11 cellular contexts compared by ENCODE assay signal in genomic region chr12:76569685-76570604, GRCh38. TPM values are rescaled to one million over a fixed set of nuclear protein-coding genes. Genes with fewer than 3 reads are reported as not detected.
DNase-seq lines count a peak whose midpoint lies in the region; ATAC-seq and TF ChIP-seq lines count a peak whose summit lies in the region.
"Had no signal": no experiment of that assay in that cellular context is flagged by ENCODE, and none has a peak within 500 bp of the region (broad histone marks: within the 10 kb centered on the region; RNA-seq: fewer than 3 reads in every experiment).

No MANE protein-coding gene starts in this region.

- H3K4me3 ChIP-seq in CD8-positive, alpha-beta T cell (ENCODE audit: low read depth, low read length), result no peak overlapping the region
- H3K4me3 ChIP-seq in OCI-LY1 (ENCODE audit: low read depth, low read length, poor library complexity, severe bottlenecking) (no peak overlapping the region), fibroblast of lung (replicated peaks in 1 of 4; ENCODE audit: control extremely low read depth in 1 of 4, insufficient read depth in 1 of 4, low read depth in 3 of 4, low read length in 4 of 4) (no peak overlapping the region), gastroesophageal sphincter (no peak overlapping the region)
- H3K4me3 ChIP-seq: HAP-1, right atrium auricular region had no signal

- no peaks in the 10 kb centered on the region for H3F3A ChIP-seq in OCI-LY1 (ENCODE audit: insufficient read depth, low read length)

- no peaks in the 10 kb centered on the region for H3K27me3 ChIP-seq in CD8-positive, alpha-beta T cell (ENCODE audit: insufficient read depth, low read length)
- H3K27me3 ChIP-seq in OCI-LY1 (ENCODE audit: insufficient read depth, low read length) (no peaks in the 10 kb centered on the region), fibroblast of lung (ENCODE audit: control insufficient read depth, insufficient read depth, low read length) (no peaks in the 10 kb centered on the region), gastroesophageal sphincter (no peaks in the 10 kb centered on the region)
- H3K27me3 ChIP-seq: right atrium auricular region had no signal

- H3K27ac ChIP-seq in CD8-positive, alpha-beta T cell (ENCODE audit: low read depth, low read length), result no peak overlapping the region
- no peak overlapping the region for H3K27ac ChIP-seq in OCI-LY1 (ENCODE audit: low read depth, low read length, poor library complexity, severe bottlenecking)
- no peak overlapping the region for H3K27ac ChIP-seq in fibroblast of lung (ENCODE audit: insufficient read depth, low read length)
- H3K27ac ChIP-seq in gastroesophageal sphincter, result no peak overlapping the region
- H3K27ac ChIP-seq: right atrium auricular region had no signal

- no peak overlapping the region for H3K4me3 Mint-ChIP-seq in CD8-positive, alpha-beta T cell
- H3K4me3 Mint-ChIP-seq: activated naive CD8-positive, alpha-beta T cell had no signal

- H3K9me2 ChIP-seq in OCI-LY1 (ENCODE audit: low read depth, low read length), result no peaks in the 10 kb centered on the region

- no peaks in the 10 kb centered on the region for H3K79me2 ChIP-seq in OCI-LY1 (ENCODE audit: insufficient read depth, low read length)
- no peaks in the 10 kb centered on the region for H3K79me2 ChIP-seq in fibroblast of lung (ENCODE audit: control insufficient read depth, insufficient read depth, low read length)

- no peaks in the 10 kb centered on the region for H3K27me3 Mint-ChIP-seq in CD8-positive, alpha-beta T cell (ENCODE audit: low read depth)
- H3K27me3 Mint-ChIP-seq: activated naive CD8-positive, alpha-beta T cell had no signal

- H3K36me3 Mint-ChIP-seq in CD8-positive, alpha-beta T cell, result no peaks in the 10 kb centered on the region

- TF ChIP-seq CTCF in CD8-positive, alpha-beta T cell (IDR thresholded peaks at IDR 0.05), result no peak
- TF ChIP-seq CTCF in OCI-LY1 (IDR thresholded peaks at IDR 0.05; ENCODE audit: low read length) (no peak), fibroblast of lung (conservative IDR thresholded peaks at IDR 0.05 in 1 of 2, IDR thresholded peaks at IDR 0.05 in 1 of 2; ENCODE audit: low read depth in 1 of 2, low read length in 2 of 2) (no peak), gastroesophageal sphincter (IDR thresholded peaks at IDR 0.05) (no peak)

- intact Hi-C loops in CD8-positive, alpha-beta T cell (cut with DNase I, micrococcal nuclease), result no loop called here

- H3K4me1 Mint-ChIP-seq in CD8-positive, alpha-beta T cell (ENCODE audit: low read depth), result peaks cover 7% of the 10 kb centered on the region

- POLR2A ChIA-PET in CD8-positive, alpha-beta T cell (lab: Charles Lee), result no interaction called here

- TF ChIP-seq EP300 in gastroesophageal sphincter (IDR thresholded peaks at IDR 0.05), result no peak

- H3K9me3 Mint-ChIP-seq in CD8-positive, alpha-beta T cell, result peaks cover 3% of the 10 kb centered on the region

- no peaks in the 10 kb centered on the region for H3K36me3 ChIP-seq in CD8-positive, alpha-beta T cell (ENCODE audit: insufficient read depth, low read length)
- no peaks in the 10 kb centered on the region for H3K36me3 ChIP-seq in OCI-LY1 (ENCODE audit: insufficient read depth, low read length)
- H3K36me3 ChIP-seq in fibroblast of lung (ENCODE audit: control insufficient read depth, insufficient read depth, low read length), result no peaks in the 10 kb centered on the region
- H3K36me3 ChIP-seq in gastroesophageal sphincter, result no peaks in the 10 kb centered on the region
- H3K36me3 ChIP-seq: HAP-1, right atrium auricular region had no signal

- CTCF ChIA-PET in CD8-positive, alpha-beta T cell (lab: Charles Lee), result interaction anchor here (0.6 kb wide), 1 partner anchor 16 kb away, joined by 3 read pairs; no protein-coding TSS in a partner anchor

- H2AFZ ChIP-seq in OCI-LY1 (ENCODE audit: low read length) (0 out of 2 replicates have a peak overlapping the region, but pooled peaks have one; percentile 50), fibroblast of lung (ENCODE audit: low read length) (peak overlapping the region; percentile 17)

- H3K27ac Mint-ChIP-seq in CD8-positive, alpha-beta T cell, result no peak overlapping the region
- H3K27ac Mint-ChIP-seq: activated naive CD8-positive, alpha-beta T cell had no signal

- no peaks in the 10 kb centered on the region for H3K9me3 ChIP-seq in CD8-positive, alpha-beta T cell (ENCODE audit: low read length)
- H3K9me3 ChIP-seq in OCI-LY1 (ENCODE audit: low read length), result no peaks in the 10 kb centered on the region
- no peaks in the 10 kb centered on the region for H3K9me3 ChIP-seq in fibroblast of lung (ENCODE audit: control insufficient read depth, insufficient read depth, low read depth, low read length)
- H3K9me3 ChIP-seq in gastroesophageal sphincter, result no peaks in the 10 kb centered on the region
- H3K9me3 ChIP-seq: right atrium auricular region had no signal

- H3K4me1 ChIP-seq in CD8-positive, alpha-beta T cell (ENCODE audit: insufficient read depth, low read length), result no peaks in the 10 kb centered on the region
- H3K4me1 ChIP-seq in OCI-LY1 (ENCODE audit: insufficient read depth, low read length, severe bottlenecking) (peaks cover 7% of the 10 kb centered on the region), fibroblast of lung (ENCODE audit: control insufficient read depth, extremely low read depth, insufficient read depth, low read length) (no peaks in the 10 kb centered on the region), gastroesophageal sphincter (no peaks in the 10 kb centered on the region)
- H3K4me1 ChIP-seq: right atrium auricular region had no signal

- 43 to 57% methylated on average over 3 to 4 of the region's 4 CpGs for WGBS in gastroesophageal sphincter (ENCODE audit: low coverage in 1 of 2), 2 donors

- H4K20me1 ChIP-seq in OCI-LY1 (ENCODE audit: insufficient read depth, low read length), result no peaks in the 10 kb centered on the region
- no peaks in the 10 kb centered on the region for H4K20me1 ChIP-seq in fibroblast of lung (ENCODE audit: control insufficient read depth, extremely low read depth, insufficient read depth, low read length)

- peak; percentile 49 for ATAC-seq in CD8-positive, alpha-beta T cell
- ATAC-seq in GM21529 (IDR thresholded peaks at IDR 0.05; ENCODE audit: unreplicated experiment) (peak; percentile 52), GM19395 (IDR thresholded peaks at IDR 0.05; ENCODE audit: unreplicated experiment) (no peak), GM21723 (IDR thresholded peaks at IDR 0.05; ENCODE audit: unreplicated experiment) (no peak), gastroesophageal sphincter (no peak)

- no peak for DNase-seq in CD8-positive, alpha-beta T cell
- no peak for DNase-seq in fibroblast of lung (ENCODE audit: low read depth in 2 of 2)
- DNase-seq: T-helper 9 cell had no signal

- H3K4me2 ChIP-seq in OCI-LY1 (ENCODE audit: low read length), result no peak overlapping the region
- H3K4me2 ChIP-seq in fibroblast of lung (ENCODE audit: extremely low read depth, insufficient read depth, low read length), result no peak overlapping the region

- TF ChIP-seq POLR2A in gastroesophageal sphincter (IDR thresholded peaks at IDR 0.05), result no peak

- no peak overlapping the region for H3K9ac ChIP-seq in OCI-LY1 (ENCODE audit: low read length)
- no peak overlapping the region for H3K9ac ChIP-seq in fibroblast of lung (ENCODE audit: insufficient read depth, low read length)

RNA-seq across cellular contexts. Expression of gene OSBPL8, which starts 10.4 kb away (rescaled TPM):
- total RNA-seq in CD8-positive, alpha-beta T cell, result 100 to 1,000 TPM; 112 to 115 TPM
- total RNA-seq in fibroblast of lung (240 and 294 TPM in 2 replicates), gastroesophageal sphincter (10 to 100 TPM; 65.8 to 73.5 (median 66.7) TPM)
- polyA plus RNA-seq in fibroblast of lung, result 70.9 and 89.6 TPM in 2 replicates
- 45.9 and 60.0 TPM in 2 replicates for polyA plus RNA-seq in fibroblast of lung (2012)
- 41.5 and 59.1 TPM in 2 replicates for polyA minus RNA-seq in fibroblast of lung (ENCODE audit: low replicate concordance)

Comparison
In these comparisons a context has a peak if more than half of its experiments do, and no peak if none do; other contexts are left out.
1. ATAC-seq: peak in CD8-positive, alpha-beta T cell (single experiment) and GM21529 (single experiment); none in GM19395 (single experiment), GM21723 (single experiment) and gastroesophageal sphincter (single experiment).